Comparison of ENCODE assay signal across 9 cellular contexts in the genomic region with DNA sequence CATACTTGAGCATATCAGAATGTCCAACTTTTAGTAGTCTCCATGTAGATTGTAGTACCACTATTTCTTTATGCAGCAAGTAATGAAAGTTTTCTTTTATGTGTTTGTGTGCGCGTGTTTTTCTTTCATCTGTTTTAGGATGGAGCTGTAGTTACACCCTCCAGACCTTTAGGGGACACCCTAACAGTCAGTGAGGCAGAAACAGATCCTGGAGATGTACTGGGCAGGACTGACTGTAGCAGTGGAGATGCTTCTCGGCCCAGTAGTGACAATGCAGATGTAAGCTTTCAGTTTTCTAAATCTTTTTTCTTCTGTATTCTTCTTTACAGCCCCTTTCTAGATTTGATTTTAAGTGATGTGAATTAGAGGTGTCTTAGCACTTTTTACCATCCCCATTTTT.
DNase-seq lines count a peak whose midpoint lies in the region; ATAC-seq and TF ChIP-seq lines count a peak whose summit lies in the region.
"Had no signal": no experiment of that assay in that cellular context is flagged by ENCODE, and none has a peak within 500 bp of the region (broad histone marks: within the 10 kb centered on the region; RNA-seq: fewer than 3 reads in every experiment).

No MANE protein-coding gene starts in this region.

- 72 to 92% methylated on average over 3 of the region's 3 CpGs for WGBS in lung, 2 donors

- H3K27ac Mint-ChIP-seq in CD4-positive, CD25-positive, alpha-beta regulatory T cell: peak overlapping the region in 1 of 3 donors; percentile 13
- H3K27ac Mint-ChIP-seq in brain: peak overlapping the region in 3 of 5 experiments; percentile 90 to 95 (median 94)
- H3K27ac Mint-ChIP-seq: memory B cell had no signal

- H3K9me3 ChIP-seq in CD4-positive, CD25-positive, alpha-beta regulatory T cell (ENCODE audit: control insufficient read depth in 2 of 2, low read length in 2 of 2): no peaks in the 10 kb centered on the region
- H3K9me3 ChIP-seq in lung (ENCODE audit: control insufficient read depth in 2 of 2, insufficient read depth in 1 of 2, low read length in 1 of 2): no peaks in the 10 kb centered on the region

- H3K36me3 Mint-ChIP-seq in CD4-positive, CD25-positive, alpha-beta regulatory T cell: peaks cover 8% of the 10 kb centered on the region
- H3K36me3 Mint-ChIP-seq in brain: peaks cover 60% of the 10 kb centered on the region

- TF ChIP-seq CTCF in brain (conservative IDR thresholded peaks at IDR 0.05) (peak in 1 of 2 experiments; percentile 19), lung (IDR thresholded peaks at IDR 0.05; ENCODE audit: control extremely low read depth, extremely low read depth) (no peak)

- no peaks in the 10 kb centered on the region for H3K9me3 Mint-ChIP-seq in CD4-positive, CD25-positive, alpha-beta regulatory T cell
- H3K9me3 Mint-ChIP-seq in brain: no peaks in the 10 kb centered on the region
- H3K9me3 Mint-ChIP-seq: memory B cell had no signal

- H3K4me1 ChIP-seq in CD4-positive, CD25-positive, alpha-beta regulatory T cell (ENCODE audit: control insufficient read depth, insufficient read depth, low read length, poor library complexity, severe bottlenecking): no peaks in the 10 kb centered on the region
- peaks cover 0 to 3% of the 10 kb centered on the region in 2 donors for H3K4me1 ChIP-seq in lung (ENCODE audit: control insufficient read depth in 2 of 2, insufficient read depth in 2 of 2, low read length in 2 of 2)

- H3K4me3 ChIP-seq in CD4-positive, CD25-positive, alpha-beta regulatory T cell (ENCODE audit: low read depth, low read length): no peak overlapping the region
- H3K4me3 ChIP-seq in lung: no peak overlapping the region

- H3K4me1 Mint-ChIP-seq in CD4-positive, CD25-positive, alpha-beta regulatory T cell: peaks cover 6 to 17% (median 15%) of the 10 kb centered on the region in 4 donors
- H3K4me1 Mint-ChIP-seq in brain: peaks cover 10% of the 10 kb centered on the region
- H3K4me1 Mint-ChIP-seq: memory B cell had no signal

- no peaks in the 10 kb centered on the region for H3K27me3 ChIP-seq in CD4-positive, CD25-positive, alpha-beta regulatory T cell (ENCODE audit: control insufficient read depth, insufficient read depth, low read length)
- no peaks in the 10 kb centered on the region for H3K27me3 ChIP-seq in lung (ENCODE audit: control insufficient read depth, insufficient read depth)

- H3K27ac ChIP-seq in CD4-positive, CD25-positive, alpha-beta regulatory T cell (ENCODE audit: insufficient read depth, low read length, poor library complexity, severe bottlenecking): no peak overlapping the region
- H3K27ac ChIP-seq in lung (ENCODE audit: low read depth in 1 of 2, low read length in 1 of 2): peak overlapping the region; percentile 77 to 85

- no peak overlapping the region for H3K4me3 Mint-ChIP-seq in CD4-positive, CD25-positive, alpha-beta regulatory T cell
- H3K4me3 Mint-ChIP-seq in brain: peak overlapping the region in 2 of 5 experiments; percentile 64 to 68
- H3K4me3 Mint-ChIP-seq: memory B cell had no signal

- ATAC-seq in CD4-positive, CD25-positive, alpha-beta regulatory T cell (ENCODE audit: low read depth in 2 of 2): peak; percentile 48 to 70
- ATAC-seq in lung (ENCODE audit: insufficient read depth, low FRiP score): peak; percentile 23

- peaks cover 2% of the 10 kb centered on the region for H3K36me3 ChIP-seq in CD4-positive, CD25-positive, alpha-beta regulatory T cell (ENCODE audit: control insufficient read depth, insufficient read depth, low read length)
- peaks cover 1 to 11% of the 10 kb centered on the region in 2 donors for H3K36me3 ChIP-seq in lung (ENCODE audit: control insufficient read depth in 2 of 2, insufficient read depth in 2 of 2, low read length in 2 of 2)

- peak in 2 of 3 donors; percentile 7 to 24 for DNase-seq in CD4-positive, CD25-positive, alpha-beta regulatory T cell
- DNase-seq in HT1080 (ENCODE audit: low read depth) (peak; percentile 67), lung (ENCODE audit: low spot score) (no peak), hippocampal formation (lab: John Stamatoyannopoulos, UW) (no peak), middle frontal gyrus (ENCODE audit: extremely low spot score, low spot score) (no peak), NCI-H2196 treated with DMSO at 0.1 percent for 48 hours (lab: John Stamatoyannopoulos, UW; ENCODE audit: unreplicated experiment) (no peak), C1 segment of cervical spinal cord (lab: John Stamatoyannopoulos, UW) (no peak)

- H3K27me3 Mint-ChIP-seq in CD4-positive, CD25-positive, alpha-beta regulatory T cell: no peaks in the 10 kb centered on the region
- H3K27me3 Mint-ChIP-seq in brain: no peaks in the 10 kb centered on the region
- H3K27me3 Mint-ChIP-seq: memory B cell had no signal

Comparison
In these comparisons a context has a peak if more than half of its experiments do, and no peak if none do; other contexts are left out.
1. DNase-seq: peak in CD4-positive, CD25-positive, alpha-beta regulatory T cell (2 of 3) and HT1080 (single experiment); none in lung (single experiment), hippocampal formation (0 of 2), middle frontal gyrus (single experiment), NCI-H2196 treated with DMSO at 0.1 percent for 48 hours (single experiment) and C1 segment of cervical spinal cord (0 of 14).